Comparison of ENCODE assay signal across 17 cellular contexts in genomic region chr17:50279181-50279526, GRCh38. TPM values are rescaled to one million over a fixed set of nuclear protein-coding genes. Genes with fewer than 3 reads are reported as not detected.
DNase-seq lines count a peak whose midpoint lies in the region; ATAC-seq and TF ChIP-seq lines count a peak whose summit lies in the region.
"Had no signal": no experiment of that assay in that cellular context is flagged by ENCODE, and none has a peak within 500 bp of the region (broad histone marks: within the 10 kb centered on the region; RNA-seq: fewer than 3 reads in every experiment).

No MANE protein-coding gene starts in this region.

- no peak overlapping the region for H3K4me3 ChIP-seq in neutrophil (ENCODE audit: low read depth in 1 of 2, low read length in 1 of 2)

- H3K4me1 Mint-ChIP-seq in chondrocyte (ENCODE audit: low read depth), result peaks cover 67% of the 10 kb centered on the region

- POLR2A ChIA-PET in GM10248 (lab: Yijun Ruan, JAX), result no interaction called here

- H3K27me3 ChIP-seq in neutrophil, result no peaks in the 10 kb centered on the region

- no peak overlapping the region for H3K4me3 Mint-ChIP-seq in chondrocyte (ENCODE audit: unreplicated experiment)
- H3K4me3 Mint-ChIP-seq: mesothelial cell of epicardium had no signal

- ATAC-seq in GM21515 (IDR thresholded peaks at IDR 0.05; ENCODE audit: unreplicated experiment), result no peak
- ATAC-seq in HG03342 (IDR thresholded peaks at IDR 0.05; ENCODE audit: unreplicated experiment), result no peak

- H3K36me3 ChIP-seq in neutrophil, result peaks cover 17% of the 10 kb centered on the region

- CTCF ChIA-PET in GM10248 (lab: Yijun Ruan, JAX), result interaction anchor here (1.1 to 10.1 kb wide), 3 partner anchors 17 to 81 kb away, joined by 3 to 71 read pairs (median 35); partner anchors contain the start of gene COL1A1

- peak; percentile 44 for DNase-seq in COLO829 (ENCODE audit: low spot score)
- peak; percentile 58 for DNase-seq in NCI-H226
- no peak for DNase-seq in chondrocyte (ENCODE audit: low spot score)
- no peak for DNase-seq in GM10248 (ENCODE audit: extremely low spot score)
- DNase-seq in Kasumi-1 (lab: John Stamatoyannopoulos, UW), result no peak
- DNase-seq: activated gamma-delta T cell treated with Interleukin-2 at 50 U/mL for 16 hours, C1 segment of cervical spinal cord, DMS79, foreskin melanocyte, KG1, NCI-H187, NCI-H526 had no signal

- peaks cover 99% of the 10 kb centered on the region in 2 experiments for H3K4me1 ChIP-seq in neutrophil (ENCODE audit: control insufficient read depth in 1 of 2, insufficient read depth in 1 of 2, low read depth in 1 of 2, low read length in 1 of 2)

- TF ChIP-seq CTCF in chondrocyte (IDR thresholded peaks at IDR 0.05) (no peak), neutrophil (IDR thresholded peaks at IDR 0.05) (no peak), GM10248 (IDR thresholded peaks at IDR 0.05; ENCODE audit: control extremely low read depth, extremely low read depth, low read depth, missing control alignments) (no peak)

- no peaks in the 10 kb centered on the region for H3K27me3 Mint-ChIP-seq in chondrocyte (ENCODE audit: low read depth)

- peak overlapping the region; percentile 89 for H3K27ac ChIP-seq in neutrophil

- H3K27ac Mint-ChIP-seq in chondrocyte (ENCODE audit: unreplicated experiment), result peak overlapping the region; percentile 82
- H3K27ac Mint-ChIP-seq: mesothelial cell of epicardium had no signal

- no peaks in the 10 kb centered on the region for H3K9me3 ChIP-seq in neutrophil

- peaks cover 29% of the 10 kb centered on the region for H3K36me3 Mint-ChIP-seq in chondrocyte (ENCODE audit: low read depth)
- H3K36me3 Mint-ChIP-seq: mesothelial cell of epicardium had no signal

- H3K9me3 Mint-ChIP-seq in chondrocyte (ENCODE audit: low read depth), result no peaks in the 10 kb centered on the region
- H3K9me3 Mint-ChIP-seq: mesothelial cell of epicardium had no signal

RNA-seq across cellular contexts. Expression of gene TMEM92, which starts 4.9 kb away (rescaled TPM):
- 1.6 to 1.7 TPM (median 1.7 TPM) in 3 replicates for total RNA-seq in chondrocyte
- total RNA-seq: activated CD8-positive, alpha-beta memory T cell treated with anti-CD3 and anti-CD28 coated beads for 36 hours had no signal

Comparison
In these comparisons a context has a peak if more than half of its experiments do, and no peak if none do; other contexts are left out.
1. DNase-seq: peak in COLO829 (single experiment) and NCI-H226 (single experiment); none in chondrocyte (single experiment), GM10248 (single experiment) and Kasumi-1 (0 of 2).